In genomic region chr16:1597154-1597553, GRCh38 we compare ENCODE assay signal across 1 cellular context.
TF ChIP-seq lines count a peak whose summit lies in the region.

No MANE protein-coding gene starts in this region.

TF ChIP-seq in HepG2, 621 proteins besides CTCF, POLR2A, EP300 and RAD21:
- TF ChIP-seq HDAC1 (CRISPR knock-in tag; IDR thresholded peaks at IDR 0.05) (no peak), HNF4A (CRISPR knock-in tag; IDR thresholded peaks at IDR 0.05) (0 out of 2 replicates have a peak, but pooled peaks have one; percentile 9), ZNF549 (CRISPR knock-in tag; IDR thresholded peaks at IDR 0.05) (no peak)
